In genomic region chr12:4539167-4539870, GRCh38 we compare ENCODE assay signal across 8 cellular contexts. TPM values are rescaled to one million over a fixed set of nuclear protein-coding genes. Genes with fewer than 3 reads are reported as not detected.
DNase-seq lines count a peak whose midpoint lies in the region; ATAC-seq and TF ChIP-seq lines count a peak whose summit lies in the region.

No MANE protein-coding gene starts in this region.

- peaks cover 32% of the 10 kb centered on the region for H3K36me3 Mint-ChIP-seq in CD4-positive, alpha-beta T cell (ENCODE audit: low read depth)

- no peaks in the 10 kb centered on the region for H3F3A ChIP-seq in neural cell (ENCODE audit: insufficient read depth, low read length, poor library complexity, severe bottlenecking)

- no peaks in the 10 kb centered on the region for H3K9me2 ChIP-seq in neural cell (ENCODE audit: insufficient read depth, low read length)

- no peak for TF ChIP-seq RAD21 in neural cell (conservative IDR thresholded peaks at IDR 0.05)

- no peaks in the 10 kb centered on the region for H3K9me3 ChIP-seq in CD4-positive, alpha-beta T cell (ENCODE audit: control insufficient read depth, low read length)
- H3K9me3 ChIP-seq in MG63 (no peaks in the 10 kb centered on the region), neural cell (ENCODE audit: low read length) (no peaks in the 10 kb centered on the region)

- no peaks in the 10 kb centered on the region for H3K27me3 ChIP-seq in CD4-positive, alpha-beta T cell (ENCODE audit: control insufficient read depth, insufficient read depth, low read length)
- H3K27me3 ChIP-seq in MG63 (no peaks in the 10 kb centered on the region), neural cell (ENCODE audit: insufficient read depth, low read depth, low read length) (no peaks in the 10 kb centered on the region)

- intact Hi-C loops in CD4-positive, alpha-beta T cell (cut with DNase I, micrococcal nuclease): loop anchor here (2.0 to 10.0 kb wide), 4 partner anchors 47 to 665 kb away; partner anchors contain the start of genes PARP11 (in 2 of the 2), AKAP3 (in 1 of the 2), NDUFA9 (in 1 of the 2) and TIGAR (in 1 of the 2)

- peaks cover 42% of the 10 kb centered on the region for H3K79me2 ChIP-seq in neural cell (replicated peaks; ENCODE audit: insufficient read depth, low read length)

- POLR2A ChIA-PET in CD4-positive, alpha-beta T cell (lab: Charles Lee): interaction anchor here (2.1 kb wide), 1 partner anchor 32 kb away, joined by 17 read pairs; no protein-coding TSS in a partner anchor

- H3K4me3 ChIP-seq in MG63: peak overlapping the region; percentile 91
- H3K4me3 ChIP-seq in neural cell (ENCODE audit: low read length): peak overlapping the region; percentile 85

- TF ChIP-seq EP300 in neural cell (conservative IDR thresholded peaks at IDR 0.05; ENCODE audit: poor library complexity, severe bottlenecking): no peak

- no peaks in the 10 kb centered on the region for H3K9me3 Mint-ChIP-seq in CD4-positive, alpha-beta T cell

- H3K36me3 ChIP-seq in MG63: peaks cover 18% of the 10 kb centered on the region
- peaks cover 3% of the 10 kb centered on the region for H3K36me3 ChIP-seq in neural cell (ENCODE audit: insufficient read depth, low read length)

- TF ChIP-seq CTCF in CD4-positive, alpha-beta T cell (IDR thresholded peaks at IDR 0.05): no peak
- no peak for TF ChIP-seq CTCF in neural cell (IDR thresholded peaks at IDR 0.05; ENCODE audit: poor library complexity, severe bottlenecking)

- no peak overlapping the region for H3K9ac ChIP-seq in neural cell (ENCODE audit: low read length)

- peaks cover 37% of the 10 kb centered on the region for H3K4me1 Mint-ChIP-seq in CD4-positive, alpha-beta T cell (ENCODE audit: low read depth)

- no peaks in the 10 kb centered on the region for H4K20me1 ChIP-seq in neural cell (ENCODE audit: insufficient read depth)

- CTCF ChIA-PET in CD4-positive, alpha-beta T cell (lab: Charles Lee): no interaction called here

- H3K27me3 Mint-ChIP-seq in CD4-positive, alpha-beta T cell: no peaks in the 10 kb centered on the region

- H3K27ac ChIP-seq in CD4-positive, alpha-beta T cell (ENCODE audit: low read depth, low read length): no peak overlapping the region
- H3K27ac ChIP-seq in neural cell (ENCODE audit: low read length): no peak overlapping the region

- DNase-seq in CD4-positive, alpha-beta T cell: no peak
- DNase-seq in MG63 (no peak), dermis blood vessel endothelial cell (peak; percentile 5), LoVo (ENCODE audit: low spot score) (no peak)
- no peak for DNase-seq in activated CD4-positive, alpha-beta T cell treated with anti-CD3 and anti-CD28 coated beads, Interleukin-2, amount 50 U/mL, for 1 hour

- H2AFZ ChIP-seq in neural cell (ENCODE audit: low read depth, low read length): peak overlapping the region; percentile 93

- H3K4me3 Mint-ChIP-seq in CD4-positive, alpha-beta T cell: peak overlapping the region; percentile 98

- H3K4me2 ChIP-seq in neural cell (ENCODE audit: low read length): peak overlapping the region; percentile 64

- no peak for ATAC-seq in CD4-positive, alpha-beta T cell (ENCODE audit: poor library complexity)
- no peak for ATAC-seq in GM21423 (IDR thresholded peaks at IDR 0.05; ENCODE audit: unreplicated experiment)
- no peak for ATAC-seq in HG02973 (IDR thresholded peaks at IDR 0.05; ENCODE audit: unreplicated experiment)

- peak overlapping the region; percentile 99 for H3K27ac Mint-ChIP-seq in CD4-positive, alpha-beta T cell

TF ChIP-seq in neural cell, 6 proteins besides CTCF, POLR2A, EP300 and RAD21:
- TF ChIP-seq POLR2AphosphoS5 (IDR thresholded peaks at IDR 0.05) (no peak), TAF1 (IDR thresholded peaks at IDR 0.05; ENCODE audit: low read depth) (no peak), REST (IDR thresholded peaks at IDR 0.05; ENCODE audit: borderline replicate concordance) (no peak), MXI1 (conservative IDR thresholded peaks at IDR 0.05; ENCODE audit: poor library complexity, severe bottlenecking) (no peak), SMC3 (conservative IDR thresholded peaks at IDR 0.05; ENCODE audit: poor library complexity) (no peak), EZH2 (IDR thresholded peaks at IDR 0.05; ENCODE audit: borderline replicate concordance, insufficient read depth, low read length, poor library complexity, severe bottlenecking) (no peak)

RNA-seq across cellular contexts. Expression of gene RAD51AP1, which starts 0.6 kb away (rescaled TPM):
- under 1 TPM; 0.45 to 0.93 TPM for total RNA-seq in CD4-positive, alpha-beta T cell
- total RNA-seq in MG63 (2014; rRNA removed; shearing (Covaris generic); ENCODE audit: low replicate concordance): 33.4 and 44.3 TPM in 2 replicates
- 12.3 and 34.2 TPM in 2 replicates for total RNA-seq in dermis blood vessel endothelial cell
- 6.6 and 10.2 TPM in 2 replicates for polyA plus RNA-seq in neural cell
- 4.9 and 5.7 TPM in 2 replicates for polyA minus RNA-seq in neural cell

RNA-seq across cellular contexts. Expression of gene DYRK4, which starts 22.7 kb away (rescaled TPM):
- total RNA-seq in CD4-positive, alpha-beta T cell: 1 to 10 TPM; 5.4 to 7.2 TPM
- 14.6 and 56.7 TPM in 2 replicates for total RNA-seq in MG63 (2014; rRNA removed; shearing (Covaris generic); ENCODE audit: low replicate concordance)
- 18.9 and 29.0 TPM in 2 replicates for total RNA-seq in dermis blood vessel endothelial cell
- polyA plus RNA-seq in neural cell: 13.2 and 22.0 TPM in 2 replicates
- 2.8 and 5.4 TPM in 2 replicates for polyA minus RNA-seq in neural cell
